Comparison of ENCODE assay signal across 7 cellular contexts in the genomic region with DNA sequence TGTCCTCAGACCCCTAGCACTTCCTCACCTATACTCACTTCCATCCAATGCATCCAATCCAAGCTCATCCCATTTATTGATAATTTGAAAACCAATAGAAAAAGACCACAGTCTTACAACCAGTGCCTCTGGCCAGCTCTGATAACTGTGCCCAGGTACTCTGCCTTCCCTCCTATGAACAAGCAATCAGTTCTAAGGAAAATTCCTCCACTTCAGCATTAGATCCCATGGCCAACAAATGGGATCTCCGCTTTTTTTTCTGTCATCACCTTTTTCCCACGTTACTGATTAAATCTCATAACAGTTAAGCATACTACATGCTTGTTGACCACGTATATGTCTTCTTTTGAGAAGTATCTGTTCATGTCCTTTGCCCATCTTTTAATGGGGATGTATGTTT.
"Had no signal": no experiment of that assay in that cellular context is flagged by ENCODE, and none has a peak within 500 bp of the region (broad histone marks: within the 10 kb centered on the region; RNA-seq: fewer than 3 reads in every experiment).

No MANE protein-coding gene starts in this region.

- H3K27ac ChIP-seq: GM23248 had no signal

- H3K4me2 ChIP-seq: GM23338 had no signal

- H3K4me1 Mint-ChIP-seq: GM23338, H9 had no signal

- H3K36me3 ChIP-seq: HAP-1 had no signal

- H3K4me3 ChIP-seq: GM23248, GM23338, HAP-1 had no signal

- H2AFZ ChIP-seq: GM23248, GM23338 had no signal

- H3K9me3 Mint-ChIP-seq: HFFc6 had no signal

- H3K9me3 ChIP-seq: HAP-1 had no signal

- H3K27ac Mint-ChIP-seq: GM23338, H9, HFFc6 had no signal

- H3K4me3 Mint-ChIP-seq: GM23338, H9, HFFc6 had no signal

- H3K4me1 ChIP-seq: HAP-1 had no signal

- DNase-seq: GM23248, GOT3, H7, H9, HFFc6 had no signal
